In the genomic region with DNA sequence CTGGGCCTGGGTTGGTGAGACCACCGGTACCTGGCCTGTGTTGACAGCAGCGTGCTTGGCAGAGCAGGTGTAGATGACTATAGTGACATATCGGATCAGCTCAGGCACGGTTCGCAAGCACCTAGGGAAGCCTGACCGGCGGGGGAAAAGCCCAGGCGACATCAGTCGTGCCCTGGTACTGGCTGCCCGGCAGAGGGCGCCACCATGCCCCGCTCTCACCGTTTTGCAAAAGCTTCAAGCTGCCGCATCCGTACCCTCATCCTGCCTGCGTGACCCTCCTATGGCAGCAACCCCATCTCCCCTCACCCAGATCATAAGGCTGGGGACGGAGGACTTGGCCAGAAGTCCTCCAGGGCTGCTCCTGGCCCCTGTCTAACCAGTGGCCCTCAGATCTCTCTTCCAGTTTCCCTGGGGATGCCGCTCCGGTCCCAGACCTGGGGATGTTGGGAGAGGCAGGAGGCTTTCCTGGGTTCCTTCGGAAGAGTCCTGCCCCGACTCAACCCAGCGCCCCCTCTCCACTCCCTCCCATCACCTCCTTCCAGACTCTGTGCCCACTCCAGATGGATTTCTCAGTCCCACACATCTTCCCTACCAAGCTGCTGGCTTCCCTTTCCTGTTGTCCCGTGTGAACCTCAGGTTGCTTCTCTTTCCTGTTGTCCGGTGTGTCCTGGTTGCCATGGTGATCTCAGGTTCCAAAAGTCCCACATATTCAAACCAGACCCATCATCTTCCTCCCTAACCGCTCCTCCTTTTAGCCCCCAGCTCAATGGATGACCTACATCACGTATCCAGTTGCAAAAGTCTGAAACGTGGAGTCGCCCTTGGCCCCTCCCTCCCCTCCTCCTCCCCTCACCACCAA, we compare ENCODE assay signal across 8 cellular contexts. TPM values are rescaled to one million over a fixed set of nuclear protein-coding genes. Genes with fewer than 3 reads are reported as not detected.
DNase-seq lines count a peak whose midpoint lies in the region; ATAC-seq and TF ChIP-seq lines count a peak whose summit lies in the region.

No MANE protein-coding gene starts in this region.

- ATAC-seq in GM18868 (IDR thresholded peaks at IDR 0.05; ENCODE audit: unreplicated experiment): peak; percentile 51
- peak; percentile 81 to 82 for ATAC-seq in lower lobe of right lung
- ATAC-seq in HG03039 (IDR thresholded peaks at IDR 0.05; ENCODE audit: unreplicated experiment): no peak

- peaks cover 37% of the 10 kb centered on the region for H3K4me1 ChIP-seq in lower lobe of right lung

- no peak overlapping the region for H3K4me3 ChIP-seq in AG04450 (ENCODE audit: low read depth, low read length)
- peak overlapping the region in 24 of 59 donors; percentile 1 to 44 (median 20) for H3K4me3 ChIP-seq in dorsolateral prefrontal cortex
- no peak overlapping the region for H3K4me3 ChIP-seq in lower lobe of right lung

- intact Hi-C loops in dorsolateral prefrontal cortex (cut with DNase I): no loop called here
- intact Hi-C loops in lower lobe of right lung (cut with DNase I): no loop called here

- POLR2A ChIA-PET in AG04450 (lab: Yijun Ruan, JAX): interaction anchor here (0.6 kb wide), 1 partner anchor 219 kb away, joined by 3 read pairs; no protein-coding TSS in a partner anchor

- CTCF ChIA-PET in AG04450 (lab: Charles Lee): interaction anchor here (0.6 to 9.2 kb wide), 25 partner anchors 10 to 316 kb away, joined by 3 to 124 read pairs (median 4); a partner anchor contains a TSS

- H3K9me3 ChIP-seq in AG04450 (ENCODE audit: control insufficient read depth, insufficient read depth, low read length) (peaks cover 4% of the 10 kb centered on the region; the same call in 1 of the 2 replicates), lower lobe of right lung (no peaks in the 10 kb centered on the region)

- no peaks in the 10 kb centered on the region for H3K36me3 ChIP-seq in lower lobe of right lung

- H3K27ac ChIP-seq in AG04450 (ENCODE audit: low read depth, low read length) (peak overlapping the region; percentile 11), dorsolateral prefrontal cortex (no peak overlapping the region), lower lobe of right lung (no peak overlapping the region)

- DNase-seq in AG04450 (ENCODE audit: low read depth, low spot score) (no peak), NCI-H2227 treated with DMSO at 0.1 percent for 48 hours (lab: John Stamatoyannopoulos, UW) (peak; percentile 25), dorsolateral prefrontal cortex (peak in 9 of 10 donors; percentile 40 to 74 (median 46)), lower lobe of right lung (peak; percentile 85)
- peak; percentile 77 to 82 for DNase-seq in activated CD4-positive, alpha-beta T cell treated with anti-CD3 and anti-CD28 coated beads, Interleukin-2, amount 50 U/mL, for 24 hours (ENCODE audit: low read depth in 1 of 2, low spot score in 1 of 2)
- peak; percentile 61 to 69 for DNase-seq in stimulated activated CD8-positive, alpha-beta memory T cell treated with anti-CD3 and anti-CD28 coated beads, Interleukin-15, amount 100 ng/mL, for 4 hours (ENCODE audit: low read depth in 2 of 2)

- TF ChIP-seq CTCF in AG04450 (IDR thresholded peaks at IDR 0.05; ENCODE audit: low read depth, low read length) (peak; percentile 83), dorsolateral prefrontal cortex (IDR thresholded peaks at IDR 0.05 in 54 of 56, conservative IDR thresholded peaks at IDR 0.05 in 2 of 56; ENCODE audit: low read depth in 1 of 56, partially characterized antibody in 56 of 56) (peak; percentile 46 to 87 (median 78)), lower lobe of right lung (IDR thresholded peaks at IDR 0.05) (peak; percentile 93)

- peaks cover 72% of the 10 kb centered on the region for H3K27me3 ChIP-seq in AG04450 (ENCODE audit: control insufficient read depth, insufficient read depth, low read length)
- peaks cover 0 to 74% (median 59%) of the 10 kb centered on the region in 45 donors for H3K27me3 ChIP-seq in dorsolateral prefrontal cortex
- H3K27me3 ChIP-seq in lower lobe of right lung (ENCODE audit: low read depth): peaks cover 75% of the 10 kb centered on the region

RNA-seq across cellular contexts. Expression of a gene that starts 13.7 kb away (rescaled TPM):
- polyA plus RNA-seq in AG04450 (2011; rRNA removed): not detected in 2 replicates
- polyA minus RNA-seq in AG04450 (2011; rRNA and poly(A)+ RNA removed): not detected in 2 replicates
- total RNA-seq in dorsolateral prefrontal cortex (1 to 10 TPM in 108 of 120 experiments, under 1 TPM in 5, not detected in 7; 0.56 to 8.3 (median 3.2) TPM), lower lobe of right lung (not detected)

RNA-seq across cellular contexts. Expression of a gene that starts 35.0 kb away (rescaled TPM):
- polyA plus RNA-seq in AG04450 (2011; rRNA removed): not detected in 2 replicates
- polyA minus RNA-seq in AG04450 (2011; rRNA and poly(A)+ RNA removed): not detected in 2 replicates
- total RNA-seq in dorsolateral prefrontal cortex (1 to 10 TPM in 90 of 120 experiments, under 1 TPM in 29, not detected in 1; 0.29 to 6.8 (median 2.0) TPM), lower lobe of right lung (53.5 TPM)

RNA-seq across cellular contexts. Expression of a gene that starts 44.5 kb away (rescaled TPM):
- 0.04 and 0.05 TPM in 2 replicates for polyA plus RNA-seq in AG04450 (2011; rRNA removed)
- 0.09 TPM in 1 of 2 replicates, not detected in the other for polyA minus RNA-seq in AG04450 (2011; rRNA and poly(A)+ RNA removed)
- total RNA-seq in dorsolateral prefrontal cortex (1 to 10 TPM in 110 of 120 experiments, under 1 TPM in 10; 0.39 to 6.5 (median 2.0) TPM), lower lobe of right lung (not detected)

RNA-seq across cellular contexts. Expression of a gene that starts 50.0 kb away (rescaled TPM):
- polyA plus RNA-seq in AG04450 (2011; rRNA removed): not detected in 2 replicates
- polyA minus RNA-seq in AG04450 (2011; rRNA and poly(A)+ RNA removed): not detected in 2 replicates
- 1 to 10 TPM in 88 of 120 experiments, under 1 TPM in 29, not detected in 3; 0.28 to 5.9 (median 1.7) TPM for total RNA-seq in dorsolateral prefrontal cortex
- 0.21 TPM for total RNA-seq in lower lobe of right lung
